ENCODE assay signal across 22 cellular contexts in the genomic region with DNA sequence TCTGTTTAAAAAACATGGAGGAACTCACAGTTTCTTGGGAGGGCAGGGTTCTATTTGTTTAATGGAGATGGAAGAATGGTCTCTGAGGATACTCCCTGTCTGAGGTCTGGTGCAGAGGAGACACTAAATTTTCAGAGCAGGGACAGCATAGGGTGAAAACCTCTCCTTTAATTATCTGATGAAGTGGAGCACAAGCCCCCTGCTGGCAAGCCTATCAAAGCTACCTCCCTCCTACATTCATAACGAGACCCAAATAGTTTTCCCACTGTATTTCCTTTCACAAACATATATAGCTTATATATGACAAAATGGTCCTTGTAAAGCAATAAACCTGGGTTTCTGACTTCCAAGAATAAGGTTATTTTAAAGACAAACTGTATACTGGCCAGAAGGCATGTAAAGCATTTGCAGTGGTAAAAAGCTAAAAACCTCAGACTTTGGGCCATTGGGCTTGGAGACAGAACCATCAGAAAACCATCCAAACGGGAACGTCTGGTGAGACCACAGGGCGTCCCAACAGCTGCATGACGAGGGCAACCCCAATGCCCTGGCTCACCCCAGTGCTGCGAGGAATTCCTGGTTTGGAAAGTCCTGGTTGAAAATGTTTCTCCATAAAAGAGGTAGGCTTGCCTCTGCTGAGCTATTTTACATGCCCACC.
A peak's percentile ranks its signal among the peaks of the same experiment; 100 is the strongest.
DNase-seq lines count a peak whose midpoint lies in the region; ATAC-seq, FAIRE-seq and TF ChIP-seq lines count a peak whose summit lies in the region.
"Had no signal": no experiment of that assay in that cellular context is flagged by ENCODE, and none has a peak within 500 bp of the region (broad histone marks: within the 10 kb centered on the region; RNA-seq: fewer than 3 reads in every experiment).

No MANE protein-coding gene starts in this region.

- peaks cover 6% of the 10 kb centered on the region; the same call in 1 of the 2 replicates for H3K36me3 Mint-ChIP-seq in HFFc6 (ENCODE audit: low read depth)
- H3K36me3 Mint-ChIP-seq: activated naive CD4-positive, alpha-beta T cell treated with anti-CD3 and anti-CD28 coated beads, Interleukin-2, amount 50 U/mL, for 72 hours; neural progenitor cell had no signal

- CTCF ChIA-PET in GM12878 (lab: Yijun Ruan, JAX), result interaction anchor here (0.8 to 1.3 kb wide), 3 partner anchors 18 to 229 kb away, joined by 3 to 6 read pairs (median 3); no protein-coding TSS in a partner anchor

- no peak overlapping the region for H3K9ac ChIP-seq in GM12878 (ENCODE audit: control insufficient read depth, insufficient read depth, low read length)
- H3K9ac ChIP-seq: neural progenitor cell had no signal

- no peaks in the 10 kb centered on the region for H4K20me1 ChIP-seq in GM12878 (ENCODE audit: control insufficient read depth, insufficient read depth)

- H3K9me3 ChIP-seq in GM12878 (replicated peaks; ENCODE audit: control insufficient read depth, insufficient read depth, low read length), result no peaks in the 10 kb centered on the region

- no peak for TF ChIP-seq EP300 in GM12878 (IDR thresholded peaks at IDR 0.05; ENCODE audit: borderline replicate concordance in 1 of 2, control insufficient read depth in 1 of 2, low read depth in 2 of 2, low read length in 2 of 2)

- H3K36me3 ChIP-seq in GM12878 (ENCODE audit: control insufficient read depth in 2 of 2, insufficient read depth in 2 of 2, low read length in 1 of 2), result no peaks in the 10 kb centered on the region
- H3K36me3 ChIP-seq: neural progenitor cell had no signal

- H3K4me3 Mint-ChIP-seq in HFFc6, result no peak overlapping the region
- H3K4me3 Mint-ChIP-seq: central memory CD8-positive, alpha-beta T cell; neural progenitor cell; stimulated activated naive CD8-positive, alpha-beta T cell treated with anti-CD3 and anti-CD28 coated beads, Interleukin-15, Interleukin-2, amounts not matched to agents 100 ng/mL and 50 ng/mL, for 24 hours had no signal

- POLR2A ChIA-PET in GM12878 (lab: Charles Lee), result no interaction called here

- peaks cover 21% of the 10 kb centered on the region for H3K4me1 Mint-ChIP-seq in HFFc6 (ENCODE audit: low read depth)
- H3K4me1 Mint-ChIP-seq: central memory CD8-positive, alpha-beta T cell; neural progenitor cell had no signal

- no peak for FAIRE-seq in GM12878 (lab: Jason Lieb, UNC)

- no peak overlapping the region for H3K4me2 ChIP-seq in GM12878 (ENCODE audit: control insufficient read depth, insufficient read depth)
- H3K4me2 ChIP-seq: hepatocyte, neural progenitor cell, PC-9 had no signal

- H3K27me3 Mint-ChIP-seq in HFFc6 (ENCODE audit: insufficient read depth), result no peaks in the 10 kb centered on the region
- H3K27me3 Mint-ChIP-seq: central memory CD8-positive, alpha-beta T cell; stimulated activated naive CD8-positive, alpha-beta T cell treated with anti-CD3 and anti-CD28 coated beads, Interleukin-15, Interleukin-2, amounts not matched to agents 100 ng/mL and 50 ng/mL, for 24 hours had no signal

- intact Hi-C loops in GM12878 (cut with micrococcal nuclease; ENCODE audit: unreplicated experiment), result loop anchor here (5.0 kb wide), 1 partner anchor 115 kb away; no protein-coding TSS in a partner anchor

- peak; percentile 53 for TF ChIP-seq CTCF in HFFc6 (IDR thresholded peaks at IDR 0.05)
- TF ChIP-seq CTCF in GM12878 (IDR thresholded peaks at IDR 0.05 in 2 of 3, conservative IDR thresholded peaks at IDR 0.05 in 1 of 3; ENCODE audit: control insufficient read depth in 2 of 3, extremely low read depth in 1 of 3, insufficient read depth in 1 of 3, low read depth in 3 of 3, low read length in 3 of 3), result peak in 2 of 3 experiments; percentile 12 to 21; a peak in 3 of 6 replicates

- RAD21 ChIA-PET in GM12878 (lab: Charles Lee; ENCODE audit: unreplicated experiment), result no interaction called here

- in situ Hi-C loops in GM12878 (cut with MboI), result no loop called here

- no peak overlapping the region for H3K27ac ChIP-seq in GM12878 (ENCODE audit: control insufficient read depth, insufficient read depth)
- H3K27ac ChIP-seq: epithelial cell of prostate, hepatocyte, neural progenitor cell, PC-9, skin epidermis had no signal

- peak; percentile 30 for DNase-seq in ELR (ENCODE audit: low read depth)
- no peak for DNase-seq in HFFc6
- DNase-seq in GM12878 (ENCODE audit: low read depth, low spot score), result no peak
- peak; percentile 10 for DNase-seq in myocyte (ENCODE audit: low read depth)
- DNase-seq in stimulated activated CD8-positive, alpha-beta memory T cell treated with anti-CD3 and anti-CD28 coated beads, Interleukin-4, amount 100 ng/mL, for 48 hours, result no peak
- no peak for DNase-seq in NCI-H1436 treated with DMSO at 0.1 percent for 48 hours (lab: John Stamatoyannopoulos, UW)
- DNase-seq: activated CD8-positive, alpha-beta memory T cell treated with anti-CD3 and anti-CD28 coated beads, Interleukin-2, amount 50 U/mL, for 48 hours; COR-L47; NCI-H1092; NCI-H226; PC-9; T-helper 1 cell had no signal

- H3K27ac Mint-ChIP-seq in HFFc6, result no peak overlapping the region
- H3K27ac Mint-ChIP-seq: activated naive CD4-positive, alpha-beta T cell treated with anti-CD3 and anti-CD28 coated beads, Interleukin-2, amount 50 U/mL, for 72 hours; neural progenitor cell; stimulated activated naive CD8-positive, alpha-beta T cell treated with anti-CD3 and anti-CD28 coated beads, Interleukin-15, Interleukin-2, amounts not matched to agents 100 ng/mL and 50 ng/mL, for 24 hours had no signal

- H3K4me3 ChIP-seq in GM12878, result no peak overlapping the region
- H3K4me3 ChIP-seq: hepatocyte, neural progenitor cell, PC-9, skin epidermis had no signal

- TF ChIP-seq POLR2A in GM12878 (IDR thresholded peaks at IDR 0.05; ENCODE audit: low read depth, low read length), result no peak

- no peaks in the 10 kb centered on the region for H3K4me1 ChIP-seq in GM12878 (ENCODE audit: control insufficient read depth, insufficient read depth, low read length)
- H3K4me1 ChIP-seq: neural progenitor cell had no signal

- BruUV-seq in GM12878 (replicated peaks; lab: Mats Ljungman, UMichigan), result no TSS peak

- SMC1A ChIA-PET in GM12878 (lab: Charles Lee; ENCODE audit: uncharacterized antibody, unreplicated experiment), result interaction anchor here (0.9 to 1.0 kb wide), 3 partner anchors 113 to 117 kb away, joined by 3 to 4 read pairs (median 3); no protein-coding TSS in a partner anchor

- no peaks in the 10 kb centered on the region for H3K9me3 Mint-ChIP-seq in HFFc6
- H3K9me3 Mint-ChIP-seq: activated naive CD4-positive, alpha-beta T cell treated with anti-CD3 and anti-CD28 coated beads, Interleukin-2, amount 50 U/mL, for 72 hours; neural progenitor cell; stimulated activated naive CD8-positive, alpha-beta T cell treated with anti-CD3 and anti-CD28 coated beads, Interleukin-15, Interleukin-2, amounts not matched to agents 100 ng/mL and 50 ng/mL, for 24 hours had no signal

- no peak for ATAC-seq in GM12878
- ATAC-seq in GM21619 (IDR thresholded peaks at IDR 0.05; ENCODE audit: unreplicated experiment), result no peak
- ATAC-seq in HG03378 (IDR thresholded peaks at IDR 0.05; ENCODE audit: unreplicated experiment), result no peak
- ATAC-seq: activated naive CD4-positive, alpha-beta T cell treated with anti-CD3 and anti-CD28 coated beads, Interleukin-2, amount 50 U/mL, for 72 hours; left lobe of liver had no signal

- TF ChIP-seq RAD21 in GM12878 (IDR thresholded peaks at IDR 0.05; ENCODE audit: insufficient read depth, low read depth, low read length), result no peak

- no peaks in the 10 kb centered on the region for H3K79me2 ChIP-seq in GM12878 (ENCODE audit: control insufficient read depth, insufficient read depth, low read length)
- H3K79me2 ChIP-seq: hepatocyte had no signal

- WGBS in GM12878 (ENCODE audit: insufficient coverage, insufficient replicate concordance, low lambda C conversion rate, missing lambda C conversion rate), result 10% methylated on average over 6 of the region's 6 CpGs

- H2AFZ ChIP-seq in GM12878 (ENCODE audit: control insufficient read depth, low read depth, low read length), result no peak overlapping the region
- H2AFZ ChIP-seq: hepatocyte, neural progenitor cell, PC-9 had no signal

- H3K27me3 ChIP-seq in GM12878 (replicated peaks in 1 of 2; ENCODE audit: control insufficient read depth in 2 of 2, insufficient read depth in 2 of 2, low read length in 1 of 2), result no peaks in the 10 kb centered on the region
- H3K27me3 ChIP-seq: hepatocyte, neural progenitor cell had no signal

TF ChIP-seq in GM12878, 131 proteins besides CTCF, POLR2A, EP300 and RAD21 (continues in another document):
- TF ChIP-seq NRF1 (conservative IDR thresholded peaks at IDR 0.05; ENCODE audit: low read depth, low read length) (no peak), IKZF1 (conservative IDR thresholded peaks at IDR 0.05) (no peak), MYB (IDR thresholded peaks at IDR 0.05; ENCODE audit: borderline replicate concordance, low read depth, low read length) (no peak), FOXM1 (IDR thresholded peaks at IDR 0.05; ENCODE audit: low read depth, low read length) (no peak), CHD2 (IDR thresholded peaks at IDR 0.05; ENCODE audit: borderline replicate concordance, low read depth, low read length) (no peak), NR2C2 (IDR thresholded peaks at IDR 0.05; ENCODE audit: borderline replicate concordance, control insufficient read depth, insufficient read length, low read depth) (no peak), MTA2 (IDR thresholded peaks at IDR 0.05; ENCODE audit: low read depth) (no peak), TCF7 (IDR thresholded peaks at IDR 0.05; ENCODE audit: borderline replicate concordance) (no peak)

Comparison
In these comparisons a context has a peak if more than half of its experiments do, and no peak if none do; other contexts are left out.
1. DNase-seq: peak in ELR (single experiment) and myocyte (single experiment); none in HFFc6 (single experiment), GM12878 (single experiment), stimulated activated CD8-positive, alpha-beta memory T cell treated with anti-CD3 and anti-CD28 coated beads, Interleukin-4, amount 100 ng/mL, for 48 hours (single experiment) and NCI-H1436 treated with DMSO at 0.1 percent for 48 hours (single experiment).